In the genomic region with DNA sequence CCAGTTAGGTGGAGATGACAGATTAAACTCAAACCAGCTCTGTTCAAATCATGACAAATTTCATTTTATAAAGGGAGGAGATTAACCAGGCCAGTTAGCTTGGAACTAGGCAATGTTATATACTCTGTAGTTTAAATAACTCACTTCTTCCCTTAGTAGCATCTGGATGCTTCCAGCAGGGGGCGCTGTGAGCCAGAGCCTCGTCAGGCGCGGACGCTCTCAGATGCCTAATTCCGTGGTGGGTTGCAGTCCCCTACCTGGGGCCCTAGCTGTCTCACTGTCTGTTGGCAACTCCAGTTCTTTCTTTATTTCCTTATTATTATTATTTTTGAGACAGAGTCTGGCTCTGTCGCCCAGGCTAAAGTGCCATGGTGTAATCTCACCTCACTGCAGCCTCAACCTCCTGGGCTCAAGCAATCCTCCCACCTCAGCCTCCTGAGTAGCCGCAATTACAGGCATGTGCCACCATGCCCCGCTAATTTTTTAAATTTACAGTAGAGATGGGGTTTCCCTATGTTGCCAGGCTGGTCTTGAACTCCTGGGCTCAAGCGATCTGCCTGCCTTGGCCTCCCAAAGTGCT, we compare ENCODE assay signal across 8 cellular contexts. TPM values are rescaled to one million over a fixed set of nuclear protein-coding genes. Genes with fewer than 3 reads are reported as not detected.
DNase-seq lines count a peak whose midpoint lies in the region; ATAC-seq and TF ChIP-seq lines count a peak whose summit lies in the region.

No MANE protein-coding gene starts in this region.

- DNase-seq in G401 (ENCODE audit: low spot score): peak; percentile 26
- peak; percentile 25 for DNase-seq in MM.1S
- DNase-seq in UCSD-AML1 (lab: John Stamatoyannopoulos, UW; ENCODE audit: unreplicated experiment): peak; percentile 62
- DNase-seq in body of pancreas: peak; percentile 45 to 66 (median 50)
- DNase-seq in islet precursor cell: peak; percentile 75
- peak; percentile 68 for DNase-seq in stimulated activated CD4-positive, alpha-beta T cell treated with anti-CD3 and anti-CD28 coated beads, Interleukin-1b, Interleukin-23, amount 100 ng/mL, for 48 hours
- no peak for DNase-seq in COLO829 (ENCODE audit: low spot score)

- intact Hi-C loops in body of pancreas (cut with DNase I): no loop called here

- H3K9me3 ChIP-seq in MM.1S (replicated peaks; ENCODE audit: insufficient read depth, low read length) (no peaks in the 10 kb centered on the region), body of pancreas (no peaks in the 10 kb centered on the region)

- no peaks in the 10 kb centered on the region for H3F3A ChIP-seq in MM.1S (ENCODE audit: insufficient read depth, low read length)

- H4K20me1 ChIP-seq in MM.1S (ENCODE audit: insufficient read depth, low read length): no peaks in the 10 kb centered on the region

- ATAC-seq in body of pancreas (peak; percentile 27), GM21723 (IDR thresholded peaks at IDR 0.05; ENCODE audit: unreplicated experiment) (no peak)

- no peak overlapping the region for H3K4me2 ChIP-seq in MM.1S (ENCODE audit: low read depth, low read length)

- H3K27ac ChIP-seq in MM.1S (ENCODE audit: low read length) (no peak overlapping the region), body of pancreas (no peak overlapping the region)

- H3K27me3 ChIP-seq in MM.1S (replicated peaks; ENCODE audit: insufficient read depth, low read length) (peaks cover 41% of the 10 kb centered on the region), body of pancreas (no peaks in the 10 kb centered on the region)

- H3K9ac ChIP-seq in MM.1S (ENCODE audit: low read length): no peak overlapping the region

- no peak for TF ChIP-seq POLR2A in body of pancreas (IDR thresholded peaks at IDR 0.05)

- H3K4me1 ChIP-seq in MM.1S (ENCODE audit: low read length) (no peaks in the 10 kb centered on the region), body of pancreas (no peaks in the 10 kb centered on the region)

- H3K79me2 ChIP-seq in MM.1S (ENCODE audit: low read length): no peaks in the 10 kb centered on the region

- H3K4me3 ChIP-seq in MM.1S (ENCODE audit: low read length) (no peak overlapping the region), body of pancreas (no peak overlapping the region)

- 23 to 32% methylated on average over 10 of the region's 10 CpGs for WGBS in body of pancreas, 2 donors

- no peaks in the 10 kb centered on the region for H3K9me2 ChIP-seq in MM.1S (replicated peaks; ENCODE audit: insufficient read depth, low read length)

- no peaks in the 10 kb centered on the region for H3K36me3 ChIP-seq in MM.1S (replicated peaks; ENCODE audit: insufficient read depth, low read length)
- H3K36me3 ChIP-seq in body of pancreas (replicated peaks in 1 of 2; ENCODE audit: insufficient read depth in 1 of 2, low read depth in 2 of 2): no peaks in the 10 kb centered on the region

- TF ChIP-seq CTCF in MM.1S (IDR thresholded peaks at IDR 0.05; ENCODE audit: low read length) (peak; percentile 52), body of pancreas (IDR thresholded peaks at IDR 0.05) (peak; percentile 51 to 70 (median 61))

- in situ Hi-C loops in G401 (cut with HindIII; ENCODE audit: low sequenced_read_pairs): no loop called here

- no peak overlapping the region for H2AFZ ChIP-seq in MM.1S (ENCODE audit: low read length)

RNA-seq across cellular contexts. Expression of a gene that starts 17.3 kb away (rescaled TPM):
- total RNA-seq in G401 (2014; rRNA removed; shearing (Covaris generic)): not detected in 2 replicates
- 1 to 10 TPM in 1 of 2 donors, under 1 TPM in 1; 0.78 to 2.3 TPM for total RNA-seq in body of pancreas

RNA-seq across cellular contexts. Expression of a gene that starts 37.5 kb away (rescaled TPM):
- not detected in 2 replicates for total RNA-seq in G401 (2014; rRNA removed; shearing (Covaris generic))
- total RNA-seq in body of pancreas: not detected
